Comparison of ENCODE assay signal across 8 cellular contexts in genomic region chr4:57037982-57038604, GRCh38. TPM values are rescaled to one million over a fixed set of nuclear protein-coding genes. Genes with fewer than 3 reads are reported as not detected.
DNase-seq lines count a peak whose midpoint lies in the region; ATAC-seq and TF ChIP-seq lines count a peak whose summit lies in the region.

No MANE protein-coding gene starts in this region.

- no peak overlapping the region for H3K4me3 Mint-ChIP-seq in activated naive CD8-positive, alpha-beta T cell treated with anti-CD3 and anti-CD28 coated beads, Interleukin-2, amount 50 U/mL, for 24 hours

- H3K36me3 ChIP-seq in gastrocnemius medialis, result peaks cover 0 to 2% of the 10 kb centered on the region in 2 donors

- DNase-seq in COLO829 (ENCODE audit: low spot score) (peak; percentile 56), GM19238 (ENCODE audit: insufficient read length, low spot score) (peak; percentile 6), LoVo (ENCODE audit: low spot score) (peak; percentile 39), hippocampal formation (lab: John Stamatoyannopoulos, UW) (peak; percentile 23 to 40), gastrocnemius medialis (no peak), NCI-H1694 treated with DMSO at 0.1 percent for 48 hours (lab: John Stamatoyannopoulos, UW) (no peak)
- DNase-seq in activated naive CD8-positive, alpha-beta T cell treated with anti-CD3 and anti-CD28 coated beads, Interleukin-2, amount 50 U/mL, for 24 hours, result peak; percentile 52

- peak; percentile 34 to 67 (median 49) for TF ChIP-seq CTCF in gastrocnemius medialis (IDR thresholded peaks at IDR 0.05 in 4 of 5, conservative IDR thresholded peaks at IDR 0.05 in 1 of 5)

- in situ Hi-C loops in gastrocnemius medialis (cut with MboI; ENCODE audit: low sequenced_read_pairs in 4 of 4), result no loop called here

- no peaks in the 10 kb centered on the region for H3K27me3 ChIP-seq in gastrocnemius medialis

- H3K27ac ChIP-seq in gastrocnemius medialis, result no peak overlapping the region

- no peaks in the 10 kb centered on the region for H3K36me3 Mint-ChIP-seq in activated naive CD8-positive, alpha-beta T cell treated with anti-CD3 and anti-CD28 coated beads, Interleukin-2, amount 50 U/mL, for 24 hours (ENCODE audit: low read depth)

- H3K4me1 ChIP-seq in gastrocnemius medialis, result peaks cover 0 to 17% of the 10 kb centered on the region in 2 donors

- no peak overlapping the region for H3K27ac Mint-ChIP-seq in activated naive CD8-positive, alpha-beta T cell treated with anti-CD3 and anti-CD28 coated beads, Interleukin-2, amount 50 U/mL, for 24 hours

- H3K9me3 ChIP-seq in gastrocnemius medialis, result no peaks in the 10 kb centered on the region

- TF ChIP-seq POLR2A in gastrocnemius medialis (IDR thresholded peaks at IDR 0.05), result no peak

- intact Hi-C loops in gastrocnemius medialis (cut with DNase I; ENCODE audit: low total_unique reads), result loop anchor here (5.0 kb wide), 1 partner anchor 124 kb away; no protein-coding TSS in a partner anchor

- no peaks in the 10 kb centered on the region for H3K4me1 Mint-ChIP-seq in activated naive CD8-positive, alpha-beta T cell treated with anti-CD3 and anti-CD28 coated beads, Interleukin-2, amount 50 U/mL, for 24 hours

- no peaks in the 10 kb centered on the region for H3K27me3 Mint-ChIP-seq in activated naive CD8-positive, alpha-beta T cell treated with anti-CD3 and anti-CD28 coated beads, Interleukin-2, amount 50 U/mL, for 24 hours

- H3K4me3 ChIP-seq in gastrocnemius medialis, result no peak overlapping the region

- H3K9me3 Mint-ChIP-seq in activated naive CD8-positive, alpha-beta T cell treated with anti-CD3 and anti-CD28 coated beads, Interleukin-2, amount 50 U/mL, for 24 hours, result no peaks in the 10 kb centered on the region

- no peak for ATAC-seq in activated naive CD8-positive, alpha-beta T cell treated with anti-CD3 and anti-CD28 coated beads, Interleukin-2, amount 50 U/mL, for 24 hours
- ATAC-seq in gastrocnemius medialis, result peak in 1 of 2 donors; percentile 58
- no peak for ATAC-seq in HG02571 (IDR thresholded peaks at IDR 0.05; ENCODE audit: unreplicated experiment)

RNA-seq across cellular contexts. Expression of gene POLR2B, which starts 59.4 kb away (rescaled TPM):
- total RNA-seq in gastrocnemius medialis, result 10 to 100 TPM; 67.1 to 90.7 (median 84.1) TPM

Comparison
In these comparisons a context has a peak if more than half of its experiments do, and no peak if none do; other contexts are left out.
1. DNase-seq: peak in COLO829 (single experiment), GM19238 (single experiment), LoVo (single experiment), activated naive CD8-positive, alpha-beta T cell treated with anti-CD3 and anti-CD28 coated beads, Interleukin-2, amount 50 U/mL, for 24 hours (single experiment) and hippocampal formation (2 of 2); none in gastrocnemius medialis (0 of 2) and NCI-H1694 treated with DMSO at 0.1 percent for 48 hours (single experiment).